Comparison of ENCODE assay signal across 19 cellular contexts in the genomic region with DNA sequence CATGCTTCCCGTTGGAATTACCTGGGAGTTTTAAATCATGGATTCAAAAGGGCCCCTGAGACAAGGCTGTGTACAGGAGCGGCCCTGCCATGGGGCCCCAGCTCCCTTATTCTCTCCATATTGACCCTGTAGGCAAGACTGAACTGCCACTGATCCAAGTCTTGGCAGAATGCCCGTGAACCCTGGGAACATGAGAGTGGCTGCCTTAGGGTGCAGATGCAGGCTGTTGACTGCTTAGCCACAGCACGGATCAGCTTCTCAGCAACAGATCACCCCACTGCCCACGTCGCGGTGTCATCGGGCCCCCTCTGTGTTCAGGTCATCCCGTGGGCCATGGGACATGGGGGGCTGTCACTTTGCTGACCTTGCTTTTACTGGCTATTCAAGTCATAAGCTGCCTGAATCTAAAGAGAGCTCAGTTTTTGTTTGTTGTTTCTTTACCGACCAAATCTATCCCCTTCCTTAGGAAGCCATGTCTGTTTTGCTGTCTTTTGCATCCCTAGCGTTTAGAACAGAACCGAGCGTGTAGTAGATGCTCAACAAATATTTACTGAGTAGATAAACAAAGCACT.
"Had no signal": no experiment of that assay in that cellular context is flagged by ENCODE, and none has a peak within 500 bp of the region (broad histone marks: within the 10 kb centered on the region; RNA-seq: fewer than 3 reads in every experiment).

No MANE protein-coding gene starts in this region.

- DNase-seq: activated CD4-positive, CD25-positive, alpha-beta regulatory T cell treated with anti-CD3 and anti-CD28 coated beads, Interleukin-2, amount 50 U/mL, for 72 hours; activated effector memory CD4-positive, alpha-beta T cell treated with anti-CD3 and anti-CD28 coated beads, Interleukin-2, amount 50 U/mL, for 16 hours; activated T-cell treated with anti-CD3 and anti-CD28 coated beads, Interleukin-2, amount 50 U/mL, for 72 hours; hypothalamus; islet precursor cell; midbrain; nephron progenitor cell; occipital lobe; stimulated activated CD4-positive, alpha-beta T cell treated with anti-CD3 and anti-CD28 coated beads, Interleukin-2, amount 100 ng/mL, for 24 hours; stimulated activated naive CD8-positive, alpha-beta T cell treated with anti-CD3 and anti-CD28 coated beads, Interleukin-15, Interleukin-2, amounts not matched to agents 100 U/mL and 50 U/mL, for 24 hours; substantia nigra; uterus had no signal

- H3K27ac ChIP-seq: ascending aorta, coronary artery, tibial nerve, VCaP had no signal

- H3K9me3 Mint-ChIP-seq: activated naive CD4-positive, alpha-beta T cell treated with anti-CD3 and anti-CD28 coated beads, Interleukin-2, amount 50 U/mL, for 24 hours; activated T-cell treated with anti-CD3 and anti-CD28 coated beads, Interleukin-2, amount 50 U/mL, for 72 hours; central memory CD8-positive, alpha-beta T cell; nephron progenitor cell had no signal

- H3K4me1 Mint-ChIP-seq: activated naive CD4-positive, alpha-beta T cell treated with anti-CD3 and anti-CD28 coated beads, Interleukin-2, amount 50 U/mL, for 24 hours; central memory CD8-positive, alpha-beta T cell had no signal

- H3K4me1 ChIP-seq: ascending aorta, tibial nerve had no signal

- H3K27ac Mint-ChIP-seq: activated naive CD4-positive, alpha-beta T cell treated with anti-CD3 and anti-CD28 coated beads, Interleukin-2, amount 50 U/mL, for 24 hours; activated T-cell treated with anti-CD3 and anti-CD28 coated beads, Interleukin-2, amount 50 U/mL, for 72 hours; nephron progenitor cell; progenitor cell of endocrine pancreas had no signal

- H3K9me3 ChIP-seq: ascending aorta, tibial nerve, uterus had no signal

- H3K4me3 ChIP-seq: ascending aorta, coronary artery, tibial nerve, uterus had no signal

- H3K36me3 Mint-ChIP-seq: activated naive CD4-positive, alpha-beta T cell treated with anti-CD3 and anti-CD28 coated beads, Interleukin-2, amount 50 U/mL, for 24 hours had no signal

- H3K4me3 Mint-ChIP-seq: activated naive CD4-positive, alpha-beta T cell treated with anti-CD3 and anti-CD28 coated beads, Interleukin-2, amount 50 U/mL, for 24 hours; activated T-cell treated with anti-CD3 and anti-CD28 coated beads, Interleukin-2, amount 50 U/mL, for 72 hours; central memory CD8-positive, alpha-beta T cell; nephron progenitor cell had no signal

- H3K36me3 ChIP-seq: ascending aorta, tibial nerve, uterus had no signal

- H3K27me3 ChIP-seq: ascending aorta, uterus had no signal
